Comparison of ENCODE assay signal across 18 cellular contexts in genomic region chr11:2662430-2663299, GRCh38.
"Had no signal": no experiment of that assay in that cellular context is flagged by ENCODE, and none has a peak within 500 bp of the region (broad histone marks: within the 10 kb centered on the region; RNA-seq: fewer than 3 reads in every experiment).

No MANE protein-coding gene starts in this region.

- H3K4me3 ChIP-seq: lower lobe of right lung, SK-N-MC, skin epidermis, upper lobe of left lung had no signal

- ATAC-seq: activated T-cell treated with anti-CD3 and anti-CD28 coated beads, Interleukin-2, amount 50 U/mL, for 72 hours; lower lobe of right lung had no signal

- H3K27me3 ChIP-seq: upper lobe of left lung had no signal

- DNase-seq: activated CD4-positive, alpha-beta T cell treated with anti-CD3 and anti-CD28 coated beads for 1 hour; activated CD8-positive, alpha-beta memory T cell treated with anti-CD3 and anti-CD28 coated beads, Interleukin-2, amount 50 U/mL, for 48 hours; activated gamma-delta T cell; activated naive CD8-positive, alpha-beta T cell treated with anti-CD3 and anti-CD28 coated beads for 36 hours; activated T-cell treated with anti-CD3 and anti-CD28 coated beads, Interleukin-2, amount 50 U/mL, for 72 hours; central memory CD4-positive, alpha-beta T cell; cortex of kidney; effector CD8-positive, alpha-beta T cell; foreskin melanocyte; lower lobe of right lung; retina; stimulated activated CD4-positive, alpha-beta T cell treated with anti-CD3 and anti-CD28 coated beads, Interleukin-4, amount 100 ng/mL, for 24 hours; stimulated activated CD8-positive, alpha-beta memory T cell treated with anti-CD3 and anti-CD28 coated beads, Interleukin-4, amount 100 ng/mL, for 48 hours; T-helper 1 cell; upper lobe of left lung had no signal

- H3K4me1 ChIP-seq: lower lobe of right lung, parathyroid adenoma, upper lobe of left lung had no signal

- H3K27ac ChIP-seq: lower lobe of right lung, parathyroid adenoma, SK-N-MC, skin epidermis, upper lobe of left lung had no signal

- H3K9ac ChIP-seq: parathyroid adenoma had no signal
